In genomic region chr12:11981174-11981733, GRCh38 we compare ENCODE assay signal across 1 cellular context.
TF ChIP-seq lines count a peak whose summit lies in the region.

No MANE protein-coding gene starts in this region.

TF ChIP-seq in GM23338, 12 proteins besides CTCF, POLR2A, EP300 and RAD21 (continued from another document):
- TF ChIP-seq ZNF462 (CRISPR knock-in tag; IDR thresholded peaks at IDR 0.05) (no peak), REST (IDR thresholded peaks at IDR 0.05; ENCODE audit: unreplicated experiment) (no peak), ZNF331 (CRISPR knock-in tag; IDR thresholded peaks at IDR 0.05; ENCODE audit: low read depth) (no peak), ETS1 (IDR thresholded peaks at IDR 0.05) (no peak), EZH2 (IDR thresholded peaks at IDR 0.05; ENCODE audit: low read depth, unreplicated experiment) (no peak), POLR2AphosphoS5 (IDR thresholded peaks at IDR 0.05; ENCODE audit: low read depth) (no peak), ZNF114 (CRISPR knock-in tag; IDR thresholded peaks at IDR 0.05) (no peak), EZH2phosphoT487 (IDR thresholded peaks at IDR 0.05; ENCODE audit: unreplicated experiment) (no peak)
